In the genomic region with DNA sequence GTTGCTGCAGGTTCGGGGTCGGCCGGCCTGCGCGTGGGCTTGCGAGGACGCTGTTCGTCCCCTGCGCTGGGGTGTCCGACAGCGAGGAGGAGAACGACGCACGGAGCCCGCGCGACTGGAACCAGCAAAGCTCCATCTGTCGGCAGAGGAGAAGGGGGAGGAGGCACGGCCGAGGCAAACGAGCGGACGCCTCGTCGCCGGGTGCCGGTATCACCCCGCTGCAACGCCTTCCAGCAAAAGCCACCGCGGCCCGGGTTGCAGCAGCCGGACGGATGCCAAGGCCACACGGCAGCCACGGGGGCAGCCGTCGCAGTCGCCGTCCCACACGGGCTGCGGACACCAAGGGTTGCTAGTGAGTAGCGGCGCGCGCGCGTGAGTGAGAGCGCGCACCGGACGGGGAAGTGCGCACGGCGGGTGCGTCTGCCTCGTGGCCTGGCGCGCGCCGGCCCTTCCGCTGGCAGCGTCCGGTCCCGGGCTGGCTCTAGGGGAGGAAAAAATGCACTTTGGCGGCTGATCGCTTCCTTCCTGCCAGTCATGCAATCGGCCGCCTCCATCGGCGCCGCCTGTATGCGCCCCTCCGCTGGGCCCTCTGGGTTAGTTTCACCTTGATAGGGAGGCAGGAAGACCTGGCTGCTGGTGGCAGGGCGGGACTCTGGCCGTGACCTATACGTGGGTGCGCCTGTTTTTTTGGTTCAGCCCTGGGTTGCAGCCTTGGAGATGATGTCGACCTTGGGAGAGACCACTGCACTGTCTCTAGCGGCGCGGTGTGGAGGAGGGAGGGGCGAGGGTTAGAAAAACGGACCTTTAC, we compare ENCODE assay signal across 8 cellular contexts. TPM values are rescaled to one million over a fixed set of nuclear protein-coding genes. Genes with fewer than 3 reads are reported as not detected.
DNase-seq lines count a peak whose midpoint lies in the region; ATAC-seq and TF ChIP-seq lines count a peak whose summit lies in the region.

No MANE protein-coding gene starts in this region.

- no peak for TF ChIP-seq CTCF in liver (IDR thresholded peaks at IDR 0.05; ENCODE audit: low read depth, low read length, missing input control)

- H3K27ac Mint-ChIP-seq in activated CD4-positive, alpha-beta T cell treated with anti-CD3 and anti-CD28 coated beads, Interleukin-2, amount 10 ng/mL, durations not matched to agents 7 days and 5 days: peak overlapping the region; percentile 96
- peak overlapping the region; percentile 93 for H3K27ac Mint-ChIP-seq in dendritic cell treated with granulocyte-macrophage colony-stimulating factor and Interleukin-4, amounts not matched to agents 40 ng/mL and 50 ng/mL, for 4 days

- intact Hi-C loops in dendritic cell treated with granulocyte-macrophage colony-stimulating factor and Interleukin-4, amounts not matched to agents 40 ng/mL and 50 ng/mL, for 4 days (cut with micrococcal nuclease): loop anchor here (1.0 to 5.0 kb wide), 3 partner anchors 21 to 52 kb away; no protein-coding TSS in a partner anchor

- peaks cover 42% of the 10 kb centered on the region for H3K36me3 Mint-ChIP-seq in activated CD4-positive, alpha-beta T cell treated with anti-CD3 and anti-CD28 coated beads, Interleukin-2, amount 10 ng/mL, durations not matched to agents 7 days and 5 days (ENCODE audit: low read depth)
- peaks cover 20% of the 10 kb centered on the region for H3K36me3 Mint-ChIP-seq in dendritic cell treated with granulocyte-macrophage colony-stimulating factor and Interleukin-4, amounts not matched to agents 40 ng/mL and 50 ng/mL, for 4 days (ENCODE audit: low read depth)

- H3K4me3 Mint-ChIP-seq in activated CD4-positive, alpha-beta T cell treated with anti-CD3 and anti-CD28 coated beads, Interleukin-2, amount 10 ng/mL, durations not matched to agents 7 days and 5 days: peak overlapping the region; percentile 92
- H3K4me3 Mint-ChIP-seq in dendritic cell treated with granulocyte-macrophage colony-stimulating factor and Interleukin-4, amounts not matched to agents 40 ng/mL and 50 ng/mL, for 4 days: peak overlapping the region; percentile 97

- peak; percentile 84 for DNase-seq in AG08396 (ENCODE audit: low spot score)
- DNase-seq in NCI-H446 treated with DMSO at 0.1 percent for 48 hours (lab: John Stamatoyannopoulos, UW): peak; percentile 38
- DNase-seq in activated CD4-positive, alpha-beta T cell treated with anti-CD3 and anti-CD28 coated beads, Interleukin-2, amount 10 ng/mL, durations not matched to agents 7 days and 5 days: peak; percentile 81
- DNase-seq in stimulated activated CD4-positive, alpha-beta T cell treated with anti-CD3 and anti-CD28 coated beads, Interleukin-4, amount 100 ng/mL, for 1 hour: peak; percentile 66

- no peaks in the 10 kb centered on the region for H3K36me3 ChIP-seq in liver (ENCODE audit: control insufficient read depth in 4 of 4, insufficient read depth in 3 of 4, low read depth in 1 of 4, low read length in 3 of 4)

- no peaks in the 10 kb centered on the region for H3K27me3 ChIP-seq in liver (ENCODE audit: control insufficient read depth in 4 of 4, insufficient read depth in 4 of 4, low read length in 3 of 4)

- CTCF ChIA-PET in activated CD4-positive, alpha-beta T cell treated with anti-CD3 and anti-CD28 coated beads, Interleukin-2, amount 10 ng/mL, durations not matched to agents 7 days and 5 days (lab: Charles Lee): interaction anchor here (1.0 to 1.5 kb wide), 6 partner anchors 10 to 77 kb away, joined by 3 to 7 read pairs (median 5); no protein-coding TSS in a partner anchor

- ATAC-seq in GM18520 (IDR thresholded peaks at IDR 0.05; ENCODE audit: unreplicated experiment) (peak; percentile 66), HG03045 (IDR thresholded peaks at IDR 0.05; ENCODE audit: unreplicated experiment) (peak; percentile 78)

- under 1% methylated on average over 84 of the region's 84 CpGs for WGBS in liver

- POLR2A ChIA-PET in activated CD4-positive, alpha-beta T cell treated with anti-CD3 and anti-CD28 coated beads, Interleukin-2, amount 10 ng/mL, durations not matched to agents 7 days and 5 days (lab: Charles Lee): no interaction called here

- no peaks in the 10 kb centered on the region for H3K27me3 Mint-ChIP-seq in activated CD4-positive, alpha-beta T cell treated with anti-CD3 and anti-CD28 coated beads, Interleukin-2, amount 10 ng/mL, durations not matched to agents 7 days and 5 days
- H3K27me3 Mint-ChIP-seq in dendritic cell treated with granulocyte-macrophage colony-stimulating factor and Interleukin-4, amounts not matched to agents 40 ng/mL and 50 ng/mL, for 4 days: no peaks in the 10 kb centered on the region

- peak overlapping the region; percentile 43 to 68 for H3K9ac ChIP-seq in liver (ENCODE audit: low read depth in 1 of 2, low read length in 2 of 2)

- peaks cover 0 to 12% (median 8%) of the 10 kb centered on the region in 4 donors for H3K4me1 ChIP-seq in liver (ENCODE audit: control insufficient read depth in 4 of 4, insufficient read depth in 4 of 4, low read length in 3 of 4)

- H3K9me3 Mint-ChIP-seq in activated CD4-positive, alpha-beta T cell treated with anti-CD3 and anti-CD28 coated beads, Interleukin-2, amount 10 ng/mL, durations not matched to agents 7 days and 5 days: peaks cover 15% of the 10 kb centered on the region
- no peaks in the 10 kb centered on the region for H3K9me3 Mint-ChIP-seq in dendritic cell treated with granulocyte-macrophage colony-stimulating factor and Interleukin-4, amounts not matched to agents 40 ng/mL and 50 ng/mL, for 4 days

- peaks cover 75% of the 10 kb centered on the region for H3K4me1 Mint-ChIP-seq in activated CD4-positive, alpha-beta T cell treated with anti-CD3 and anti-CD28 coated beads, Interleukin-2, amount 10 ng/mL, durations not matched to agents 7 days and 5 days
- peaks cover 29% of the 10 kb centered on the region for H3K4me1 Mint-ChIP-seq in dendritic cell treated with granulocyte-macrophage colony-stimulating factor and Interleukin-4, amounts not matched to agents 40 ng/mL and 50 ng/mL, for 4 days (ENCODE audit: low read depth)

- H3K27ac ChIP-seq in liver (ENCODE audit: low read depth in 1 of 2, low read length in 2 of 2): peak overlapping the region; percentile 94 to 96

- peak overlapping the region; percentile 68 to 94 (median 90) for H3K4me3 ChIP-seq in liver (ENCODE audit: low read depth in 1 of 3, low read length in 3 of 3)

- peak in 1 of 2 donors; percentile 29 for TF ChIP-seq RAD21 in liver (IDR thresholded peaks at IDR 0.05)

- H3K9me3 ChIP-seq in liver (ENCODE audit: control insufficient read depth in 4 of 4, low read length in 3 of 4): no peaks in the 10 kb centered on the region

TF ChIP-seq in liver, 16 proteins besides CTCF, POLR2A, EP300 and RAD21:
- TF ChIP-seq HNF4A (conservative IDR thresholded peaks at IDR 0.05) (peak in 1 of 2 donors; percentile 40), YY1 (IDR thresholded peaks at IDR 0.05) (peak; percentile 38), FOXA2 (IDR thresholded peaks at IDR 0.05) (no peak), SP1 (IDR thresholded peaks at IDR 0.05) (peak; percentile 33), NR2F2 (IDR thresholded peaks at IDR 0.05) (no peak), TAF1 (conservative IDR thresholded peaks at IDR 0.05) (peak; percentile 42), RXRA (IDR thresholded peaks at IDR 0.05) (peak in 1 of 2 donors; percentile 45), GABPA (IDR thresholded peaks at IDR 0.05 in 1 of 2, conservative IDR thresholded peaks at IDR 0.05 in 1 of 2) (peak in 1 of 2 donors; percentile 79), JUND (IDR thresholded peaks at IDR 0.05) (no peak), FOXA1 (IDR thresholded peaks at IDR 0.05) (no peak), EGR1 (IDR thresholded peaks at IDR 0.05; ENCODE audit: low read depth in 2 of 2) (peak in 1 of 2 donors; percentile 48)
- TF ChIP-seq, protein P1, sequence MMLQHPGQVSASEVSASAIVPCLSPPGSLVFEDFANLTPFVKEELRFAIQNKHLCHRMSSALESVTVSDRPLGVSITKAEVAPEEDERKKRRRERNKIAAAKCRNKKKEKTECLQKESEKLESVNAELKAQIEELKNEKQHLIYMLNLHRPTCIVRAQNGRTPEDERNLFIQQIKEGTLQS (IDR thresholded peaks at IDR 0.05): no peak
- TF ChIP-seq, protein P2, sequence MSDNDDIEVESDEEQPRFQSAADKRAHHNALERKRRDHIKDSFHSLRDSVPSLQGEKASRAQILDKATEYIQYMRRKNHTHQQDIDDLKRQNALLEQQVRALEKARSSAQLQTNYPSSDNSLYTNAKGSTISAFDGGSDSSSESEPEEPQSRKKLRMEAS (IDR thresholded peaks at IDR 0.05): peak; percentile 63

RNA-seq across cellular contexts. Expression of a gene that starts 0.4 kb away (rescaled TPM):
- 10 to 100 TPM; 39.7 to 45.4 TPM for total RNA-seq in activated CD4-positive, alpha-beta T cell treated with anti-CD3 and anti-CD28 coated beads, Interleukin-2, amount 10 ng/mL, durations not matched to agents 7 days and 5 days
- total RNA-seq in liver: 1 to 10 TPM; 5.5 to 8.0 TPM
- 1 to 10 TPM; 1.3 to 1.9 TPM for polyA plus RNA-seq in liver

RNA-seq across cellular contexts. Expression of a gene that starts 28.8 kb away (rescaled TPM):
- total RNA-seq in activated CD4-positive, alpha-beta T cell treated with anti-CD3 and anti-CD28 coated beads, Interleukin-2, amount 10 ng/mL, durations not matched to agents 7 days and 5 days: under 1 TPM; 0.17 to 0.48 TPM
- 1 to 10 TPM in 1 of 2 donors, under 1 TPM in 1; 0.42 to 1.0 TPM for total RNA-seq in liver
- under 1 TPM; 0.38 to 0.43 TPM for polyA plus RNA-seq in liver

Comparison
In these comparisons a context has a peak if more than half of its experiments do, and no peak if none do; other contexts are left out.
1. Peak in every context shown above with its lines: DNase-seq, ATAC-seq, H3K4me3 ChIP-seq and H3K27ac ChIP-seq.
2. RNA of a gene that starts 0.4 kb away (total RNA-seq): 39.7 to 45.4 TPM in activated CD4-positive, alpha-beta T cell treated with anti-CD3 and anti-CD28 coated beads, Interleukin-2, amount 10 ng/mL, durations not matched to agents 7 days and 5 days; 5.5 to 8.0 TPM in liver; every median in the first group is over 4 times any median in the second.